Comparison of ENCODE assay signal across 21 cellular contexts in genomic region chr1:2431503-2431902, GRCh38. TPM values are rescaled to one million over a fixed set of nuclear protein-coding genes. Genes with fewer than 3 reads are reported as not detected.
DNase-seq lines count a peak whose midpoint lies in the region; ATAC-seq, FAIRE-seq and TF ChIP-seq lines count a peak whose summit lies in the region.
"Had no signal": no experiment of that assay in that cellular context is flagged by ENCODE, and none has a peak within 500 bp of the region (broad histone marks: within the 10 kb centered on the region; RNA-seq: fewer than 3 reads in every experiment).

No MANE protein-coding gene starts in this region.

- H3K4me3 ChIP-seq in bronchial epithelial cell (ENCODE audit: low read depth, low read length): peak overlapping the region; percentile 37
- H3K4me3 ChIP-seq in prostate gland: no peak overlapping the region
- H3K4me3 ChIP-seq: SJSA1 had no signal

- ATAC-seq in GM19467 (IDR thresholded peaks at IDR 0.05; ENCODE audit: unreplicated experiment): no peak

- H3K4me1 ChIP-seq in prostate gland (replicated peaks): no peaks in the 10 kb centered on the region
- H3K4me1 ChIP-seq: BE2C, SJSA1 had no signal

- DNase-seq in DMS79 treated with DMSO at 0.1 percent for 48 hours (lab: John Stamatoyannopoulos, UW) (peak; percentile 55), DMS79 (lab: John Stamatoyannopoulos, UW) (no peak), NCI-H69 (lab: John Stamatoyannopoulos, UW) (peak; percentile 51), bronchial epithelial cell (ENCODE audit: low read depth) (no peak), prostate gland (ENCODE audit: low spot score) (no peak), NCI-H1092 treated with DMSO at 0.1 percent for 48 hours (lab: John Stamatoyannopoulos, UW) (no peak), DMS53 treated with DMSO at 0.1 percent for 48 hours (lab: John Stamatoyannopoulos, UW; ENCODE audit: unreplicated experiment) (no peak)
- DNase-seq: BE2C; CD8-positive, alpha-beta memory T cell; IMR-90; Karpas-422; NCI-H2029; NCI-H748 treated with DMSO at 0.1 percent for 48 hours; OCI-M1; RPMI8226 had no signal

- no peaks in the 10 kb centered on the region for H3K9me3 ChIP-seq in prostate gland
- H3K9me3 ChIP-seq: BE2C had no signal

- no peak for TF ChIP-seq POLR2A in prostate gland (IDR thresholded peaks at IDR 0.05)

- H3K27ac ChIP-seq in prostate gland: peak overlapping the region; percentile 35 to 51
- H3K27ac ChIP-seq: 22Rv1, SJSA1 had no signal

- intact Hi-C loops in prostate gland (cut with DNase I): no loop called here

- TF ChIP-seq CTCF in bronchial epithelial cell (IDR thresholded peaks at IDR 0.05; ENCODE audit: insufficient read depth, low read length, severe bottlenecking) (no peak), prostate gland (IDR thresholded peaks at IDR 0.05) (no peak)

- peaks cover 42% of the 10 kb centered on the region for H3K36me3 ChIP-seq in bronchial epithelial cell (ENCODE audit: control insufficient read depth, insufficient read depth, low read length)
- no peaks in the 10 kb centered on the region for H3K36me3 ChIP-seq in prostate gland
- H3K36me3 ChIP-seq: BE2C, SJSA1 had no signal

- 33% methylated on average over 9 of the region's 10 CpGs for WGBS in prostate gland

- peak; percentile 43 for FAIRE-seq in bronchial epithelial cell (lab: Jason Lieb, UNC)
- FAIRE-seq: D721Med, GM19239, H54 had no signal

- H3K27me3 ChIP-seq in bronchial epithelial cell (ENCODE audit: control insufficient read depth, insufficient read depth, low read length) (no peaks in the 10 kb centered on the region), prostate gland (replicated peaks; ENCODE audit: insufficient read depth) (no peaks in the 10 kb centered on the region)
- H3K27me3 ChIP-seq: BE2C had no signal

RNA-seq across cellular contexts. Expression of gene PEX10, which starts 19.1 kb away (rescaled TPM):
- 30.0 and 35.7 TPM in 2 replicates for total RNA-seq in bronchial epithelial cell
- 10 to 100 TPM; 38.3 to 49.9 TPM for total RNA-seq in prostate gland

RNA-seq across cellular contexts. Expression of gene RER1, which starts 39.9 kb away (rescaled TPM):
- 94.8 and 104 TPM in 2 replicates for total RNA-seq in bronchial epithelial cell
- total RNA-seq in prostate gland: 10 to 100 TPM; 86.1 to 97.0 TPM

RNA-seq across cellular contexts. Expression of gene MORN1, which starts 40.1 kb away (rescaled TPM):
- total RNA-seq in bronchial epithelial cell (5.5 and 10.6 TPM in 2 replicates), prostate gland (10 to 100 TPM; 18.6 to 21.0 TPM)

RNA-seq across cellular contexts. Expression of gene PLCH2, which starts 44.6 kb away (rescaled TPM):
- total RNA-seq in bronchial epithelial cell (64.2 and 93.2 TPM in 2 replicates), prostate gland (10 to 100 TPM; 29.8 to 41.0 TPM)

Comparison
In these comparisons a context has a peak if more than half of its experiments do, and no peak if none do; other contexts are left out.
1. DNase-seq: peak in DMS79 treated with DMSO at 0.1 percent for 48 hours (single experiment) and NCI-H69 (single experiment); none in DMS79 (single experiment), bronchial epithelial cell (single experiment), prostate gland (single experiment), NCI-H1092 treated with DMSO at 0.1 percent for 48 hours (single experiment) and DMS53 treated with DMSO at 0.1 percent for 48 hours (single experiment).